In the genomic region with DNA sequence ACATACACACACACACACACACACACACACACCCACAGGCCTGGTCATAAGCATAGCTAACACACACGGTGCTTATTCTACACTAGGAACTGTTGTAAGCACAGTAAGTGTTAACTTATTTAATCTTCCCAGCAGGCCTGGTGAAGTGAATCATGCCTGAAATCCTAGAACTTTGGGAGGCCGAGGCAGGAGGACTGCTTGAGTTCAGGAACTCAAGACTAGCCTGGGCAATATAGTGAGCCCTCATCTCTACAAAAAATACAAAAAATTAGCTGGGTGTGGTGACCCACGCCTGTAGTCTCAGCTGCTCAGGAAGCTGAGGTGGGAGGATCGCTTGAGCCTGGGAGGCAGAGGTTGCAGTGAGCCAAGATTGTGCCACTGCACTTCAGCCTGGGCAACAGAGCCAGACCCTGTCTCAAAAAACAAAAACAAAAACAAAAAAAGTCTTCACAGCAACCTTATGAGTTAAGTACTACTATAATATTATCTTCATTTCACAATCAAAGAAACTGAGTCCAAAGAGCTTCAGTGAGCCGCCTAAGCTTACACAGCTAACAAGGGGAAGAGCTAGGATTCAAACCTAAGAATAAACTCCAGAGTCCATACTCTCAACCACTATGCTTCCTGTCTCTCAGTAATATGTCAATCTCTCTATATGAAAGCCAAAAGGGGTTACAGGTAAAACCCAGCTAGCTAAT, we compare ENCODE assay signal across 8 cellular contexts. TPM values are rescaled to one million over a fixed set of nuclear protein-coding genes. Genes with fewer than 3 reads are reported as not detected.
A peak's percentile ranks its signal among the peaks of the same experiment; 100 is the strongest.
DNase-seq lines count a peak whose midpoint lies in the region; ATAC-seq, FAIRE-seq and TF ChIP-seq lines count a peak whose summit lies in the region.

No MANE protein-coding gene starts in this region.

- H3K9ac ChIP-seq in K562 (ENCODE audit: insufficient read depth in 1 of 2, low read depth in 2 of 2, low read length in 2 of 2) (peak overlapping the region in 1 of 2 experiments; percentile 68; a peak in 1 of 4 replicates), mucosa of stomach (ENCODE audit: low read length) (peak overlapping the region; percentile 44)

- peaks cover 52% of the 10 kb centered on the region for H3K4me1 Mint-ChIP-seq in stimulated activated naive CD8-positive, alpha-beta T cell treated with anti-CD3 and anti-CD28 coated beads, Interleukin-15, Interleukin-2, amounts not matched to agents 100 ng/mL and 50 ng/mL, for 24 hours (ENCODE audit: low read depth)

- H3K9me3 Mint-ChIP-seq in stimulated activated naive CD8-positive, alpha-beta T cell treated with anti-CD3 and anti-CD28 coated beads, Interleukin-15, Interleukin-2, amounts not matched to agents 100 ng/mL and 50 ng/mL, for 24 hours: no peaks in the 10 kb centered on the region

- H3K4me1 ChIP-seq in K562 (replicated peaks in 1 of 2; ENCODE audit: control insufficient read depth in 2 of 2, insufficient read depth in 2 of 2, low read length in 2 of 2) (peaks cover 19 to 29% of the 10 kb centered on the region in 2 experiments; a peak in 4 of 5 replicates), mucosa of stomach (ENCODE audit: control insufficient read depth, insufficient read depth, low read length) (peaks cover 62% of the 10 kb centered on the region), vagina (peaks cover 70% of the 10 kb centered on the region)

- no peaks in the 10 kb centered on the region for H3K27me3 Mint-ChIP-seq in stimulated activated naive CD8-positive, alpha-beta T cell treated with anti-CD3 and anti-CD28 coated beads, Interleukin-15, Interleukin-2, amounts not matched to agents 100 ng/mL and 50 ng/mL, for 24 hours

- no peaks in the 10 kb centered on the region for H3K36me3 Mint-ChIP-seq in stimulated activated naive CD8-positive, alpha-beta T cell treated with anti-CD3 and anti-CD28 coated beads, Interleukin-15, Interleukin-2, amounts not matched to agents 100 ng/mL and 50 ng/mL, for 24 hours (ENCODE audit: low read depth)

- intact Hi-C loops in K562 (cut with micrococcal nuclease) (loop anchor here (2.0 kb wide), 1 partner anchor 91 kb away; no protein-coding TSS in a partner anchor), vagina (cut with DNase I) (no loop called here)

- WGBS in K562 (ENCODE audit: insufficient coverage, low coverage, missing lambda C conversion rate): 20% methylated on average over 5 of the region's 5 CpGs

- TF ChIP-seq RAD21 in K562 (CRISPR knock-in tag; conservative IDR thresholded peaks at IDR 0.05 in 1 of 2, IDR thresholded peaks at IDR 0.05 in 1 of 2): no peak

- no peak for ATAC-seq in stimulated activated naive CD8-positive, alpha-beta T cell treated with anti-CD3 and anti-CD28 coated beads, Interleukin-15, Interleukin-2, amounts not matched to agents 100 U/mL and 50 U/mL, for 24 hours
- ATAC-seq in K562 (0 out of 3 replicates have a peak, but pooled peaks have one; percentile 3), GM19452 (IDR thresholded peaks at IDR 0.05; ENCODE audit: unreplicated experiment) (no peak)

- peaks cover 34% of the 10 kb centered on the region; the same call in 2 of the 3 replicates for H3K79me2 ChIP-seq in K562 (ENCODE audit: control insufficient read depth, insufficient read depth, low read length)

- no peak for TF ChIP-seq EP300 in K562 (IDR thresholded peaks at IDR 0.05; ENCODE audit: low read length)

- CTCF ChIA-PET in K562 (lab: Yijun Ruan, JAX; ENCODE audit: low intra/inter-chr PET ratio): no interaction called here

- peak overlapping the region; percentile 77 for H3K4me3 Mint-ChIP-seq in stimulated activated naive CD8-positive, alpha-beta T cell treated with anti-CD3 and anti-CD28 coated beads, Interleukin-15, Interleukin-2, amounts not matched to agents 100 ng/mL and 50 ng/mL, for 24 hours

- no peaks in the 10 kb centered on the region for H3K9me1 ChIP-seq in K562 (ENCODE audit: control insufficient read depth, insufficient read depth, low read length)

- peak overlapping the region; percentile 75; the same call in 1 of the 2 replicates for H3K4me3 ChIP-seq in K562
- H3K4me3 ChIP-seq in mucosa of stomach (ENCODE audit: low read length): peak overlapping the region; percentile 57
- peak overlapping the region; percentile 70 to 88 for H3K4me3 ChIP-seq in vagina

- in situ Hi-C loops in K562 (cut with MboI): no loop called here

- H2AFZ ChIP-seq in K562 (ENCODE audit: low read depth, low read length): peak overlapping the region; percentile 28

- TF ChIP-seq CTCF in K562 (IDR thresholded peaks at IDR 0.05 in 2 of 3, conservative IDR thresholded peaks at IDR 0.05 in 1 of 3; ENCODE audit: insufficient read depth in 2 of 3, low read depth in 1 of 3, low read length in 3 of 3): no peak
- TF ChIP-seq CTCF in vagina (IDR thresholded peaks at IDR 0.05): no peak

- no peaks in the 10 kb centered on the region for H3K27me3 ChIP-seq in K562 (ENCODE audit: control insufficient read depth in 2 of 2, insufficient read depth in 2 of 2, low read length in 2 of 2)
- H3K27me3 ChIP-seq in mucosa of stomach (ENCODE audit: control insufficient read depth, insufficient read depth, low read length): no peaks in the 10 kb centered on the region
- no peaks in the 10 kb centered on the region for H3K27me3 ChIP-seq in vagina

- H4K20me1 ChIP-seq in K562 (replicated peaks; ENCODE audit: control insufficient read depth, insufficient read depth, low read length): no peaks in the 10 kb centered on the region; the same call in 1 of the 2 replicates

- H3K27ac Mint-ChIP-seq in stimulated activated naive CD8-positive, alpha-beta T cell treated with anti-CD3 and anti-CD28 coated beads, Interleukin-15, Interleukin-2, amounts not matched to agents 100 ng/mL and 50 ng/mL, for 24 hours: peak overlapping the region; percentile 65

- FAIRE-seq in K562 (lab: Jason Lieb, UNC): peak; percentile 56

- no peak for DNase-seq in stimulated activated naive CD8-positive, alpha-beta T cell treated with anti-CD3 and anti-CD28 coated beads, Interleukin-15, Interleukin-2, amounts not matched to agents 100 U/mL and 50 U/mL, for 24 hours
- DNase-seq in K562 (ENCODE audit: extremely low read depth in 1 of 4, low spot score in 3 of 4): peak in 1 of 4 experiments; percentile 45
- DNase-seq in vagina (ENCODE audit: extremely low spot score in 2 of 2): no peak
- no peak for DNase-seq in iPS-NIHi7 (ENCODE audit: extremely low spot score)
- DNase-seq in activated CD4-positive, CD25-positive, alpha-beta regulatory T cell (lab: John Stamatoyannopoulos, UW): no peak

- H3K27ac ChIP-seq in K562 (ENCODE audit: extremely low read depth, low read depth, low read length): peak overlapping the region; percentile 29; the same call in 2 of the 3 replicates
- H3K27ac ChIP-seq in vagina: peak overlapping the region; percentile 80

- BruUV-seq in K562 (replicated peaks; lab: Mats Ljungman, UMichigan): no TSS peak

- POLR2A ChIA-PET in K562 (lab: Yijun Ruan, JAX): interaction anchor here (0.6 to 1.4 kb wide), 4 partner anchors 12 to 95 kb away, joined by 3 to 4 read pairs (median 4); a partner anchor contains a TSS

- H3K9me3 ChIP-seq in K562 (replicated peaks; ENCODE audit: control insufficient read depth, insufficient read depth, low read depth, low read length): no peaks in the 10 kb centered on the region
- H3K9me3 ChIP-seq in mucosa of stomach (ENCODE audit: control insufficient read depth, low read length): no peaks in the 10 kb centered on the region
- H3K9me3 ChIP-seq in vagina: no peaks in the 10 kb centered on the region

- no peak for TF ChIP-seq POLR2A in K562 (conservative IDR thresholded peaks at IDR 0.05)
- no peak for TF ChIP-seq POLR2A in vagina (IDR thresholded peaks at IDR 0.05)

- H3K36me3 ChIP-seq in K562 (ENCODE audit: control insufficient read depth, insufficient read depth, low read length): no peaks in the 10 kb centered on the region
- no peaks in the 10 kb centered on the region for H3K36me3 ChIP-seq in mucosa of stomach (ENCODE audit: control insufficient read depth, insufficient read depth, low read length)
- H3K36me3 ChIP-seq in vagina: no peaks in the 10 kb centered on the region

- peak overlapping the region; percentile 73 for H3K4me2 ChIP-seq in K562 (ENCODE audit: insufficient read depth, low read length)

TF ChIP-seq in K562, 482 proteins besides CTCF, POLR2A, EP300 and RAD21 (continues in another document):
- TF ChIP-seq ZNF175 (CRISPR knock-in tag; IDR thresholded peaks at IDR 0.05; ENCODE audit: low read depth): no peak
- no peak for TF ChIP-seq FOXJ2 (tag; IDR thresholded peaks at IDR 0.05)
- TF ChIP-seq, protein P1, sequence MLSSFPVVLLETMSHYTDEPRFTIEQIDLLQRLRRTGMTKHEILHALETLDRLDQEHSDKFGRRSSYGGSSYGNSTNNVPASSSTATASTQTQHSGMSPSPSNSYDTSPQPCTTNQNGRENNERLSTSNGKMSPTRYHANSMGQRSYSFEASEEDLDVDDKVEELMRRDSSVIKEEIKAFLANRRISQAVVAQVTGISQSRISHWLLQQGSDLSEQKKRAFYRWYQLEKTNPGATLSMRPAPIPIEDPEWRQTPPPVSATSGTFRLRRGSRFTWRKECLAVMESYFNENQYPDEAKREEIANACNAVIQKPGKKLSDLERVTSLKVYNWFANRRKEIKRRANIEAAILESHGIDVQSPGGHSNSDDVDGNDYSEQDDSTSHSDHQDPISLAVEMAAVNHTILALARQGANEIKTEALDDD (IDR thresholded peaks at IDR 0.05): peak; percentile 49; the same call in 1 of the 2 replicates
- peak in 1 of 2 experiments; percentile 45; a peak in 3 of 4 replicates for TF ChIP-seq KDM1A (IDR thresholded peaks at IDR 0.05)
- 0 out of 4 replicates have a peak, but pooled peaks of 1 of the 2 experiments have one; percentile 50 for TF ChIP-seq HDAC1 (IDR thresholded peaks at IDR 0.05)
- TF ChIP-seq NFATC3 (IDR thresholded peaks at IDR 0.05): 0 out of 2 replicates have a peak, but pooled peaks have one; percentile 19
- TF ChIP-seq ZNF121 (CRISPR knock-in tag; conservative IDR thresholded peaks at IDR 0.05): peak; percentile 94

RNA-seq across cellular contexts. Expression of a gene that starts 2.3 kb away (rescaled TPM):
- total RNA-seq in K562 (2011; cell fraction: chromatin; rRNA removed; ENCODE audit: low replicate concordance): 2.3 and 4.4 TPM in 2 replicates
- total RNA-seq in K562 (2011; cell fraction: nucleolus; rRNA removed): 2.2 and 3.2 TPM in 2 replicates
- total RNA-seq in K562 (2011; cell fraction: nucleoplasm; rRNA removed): 5.2 and 10.3 TPM in 2 replicates
- total RNA-seq in K562 (2014; rRNA removed): 3.3 and 3.7 TPM in 2 replicates
- 5.7 and 5.8 TPM in 2 replicates for total RNA-seq in K562 (2014; rRNA removed; fragmentation: Illumina TruSeq; extraction: Trizol)
- 4.3 TPM in 2 replicates for total RNA-seq in K562 (2015; rRNA removed; fragmentation: Illumina TruSeq; extraction: Trizol)
- 5.2 TPM in 2 replicates for total RNA-seq in K562 (2021)
- 2.5 and 3.8 TPM in 2 replicates for polyA plus RNA-seq in K562 (2011; rRNA removed)
- 1.4 and 1.9 TPM in 2 replicates for polyA plus RNA-seq in K562 (2011; cell fraction: cytosol; rRNA removed)
- polyA plus RNA-seq in K562 (2011; cell fraction: nucleus; rRNA removed): 0.86 and 0.88 TPM in 2 replicates
- 4.4 and 5.3 TPM in 2 replicates for polyA plus RNA-seq in K562 (2012)
- 5.6 and 6.2 TPM in 2 replicates for polyA plus RNA-seq in K562 (2014; fragmentation: Illumina TruSeq; extraction: Trizol)
- 1 to 10 TPM; 2.1 to 2.3 TPM for polyA plus RNA-seq in K562 (2014; fragmentation: Nextera tagmentation; extraction: Ambion mirVana)
- polyA plus RNA-seq in K562 (2014; rRNA removed): 3.5 TPM in 2 replicates
- 4.6 and 5.8 TPM in 2 replicates for polyA minus RNA-seq in K562 (2011; rRNA and poly(A)+ RNA removed)
- polyA minus RNA-seq in K562 (2011; cell fraction: cytosol; rRNA and poly(A)+ RNA removed): 3.9 and 4.0 TPM in 2 replicates
- 0.81 and 1.1 TPM in 2 replicates for polyA minus RNA-seq in K562 (2011; cell fraction: nucleus; rRNA and poly(A)+ RNA removed)
- 17.7 TPM for total RNA-seq in vagina
